In the genomic region with DNA sequence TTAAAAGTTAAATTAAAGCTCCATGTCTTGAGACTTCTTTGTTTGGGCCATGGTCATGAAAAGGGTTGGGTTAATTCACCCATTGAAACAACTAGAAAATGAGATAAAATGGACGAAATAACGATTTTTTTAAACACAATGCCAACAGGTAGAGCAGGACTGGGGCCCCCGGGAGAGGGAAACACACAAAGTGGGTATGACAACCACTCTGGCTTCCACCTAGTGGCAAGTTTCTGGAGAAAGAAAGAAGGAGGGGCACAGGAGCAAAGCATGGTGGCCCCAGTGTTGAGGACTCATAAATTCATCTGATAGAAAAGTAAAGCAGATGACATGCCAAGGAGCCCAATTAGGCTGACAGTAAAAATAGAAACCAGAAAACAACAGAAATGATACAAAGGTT, we compare ENCODE assay signal across 1 cellular context.
TF ChIP-seq lines count a peak whose summit lies in the region.

No MANE protein-coding gene starts in this region.

TF ChIP-seq in IMR-90, 13 proteins besides CTCF, POLR2A, EP300 and RAD21:
- no peak for TF ChIP-seq MAZ (IDR thresholded peaks at IDR 0.05; ENCODE audit: borderline replicate concordance, low read depth, low read length)
- TF ChIP-seq, protein P1, sequence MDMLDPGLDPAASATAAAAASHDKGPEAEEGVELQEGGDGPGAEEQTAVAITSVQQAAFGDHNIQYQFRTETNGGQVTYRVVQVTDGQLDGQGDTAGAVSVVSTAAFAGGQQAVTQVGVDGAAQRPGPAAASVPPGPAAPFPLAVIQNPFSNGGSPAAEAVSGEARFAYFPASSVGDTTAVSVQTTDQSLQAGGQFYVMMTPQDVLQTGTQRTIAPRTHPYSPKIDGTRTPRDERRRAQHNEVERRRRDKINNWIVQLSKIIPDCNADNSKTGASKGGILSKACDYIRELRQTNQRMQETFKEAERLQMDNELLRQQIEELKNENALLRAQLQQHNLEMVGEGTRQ (IDR thresholded peaks at IDR 0.05; ENCODE audit: low read depth, low read length), result no peak
- no peak for TF ChIP-seq FOS (IDR thresholded peaks at IDR 0.05; ENCODE audit: low read depth, low read length)
- TF ChIP-seq BHLHE40 (IDR thresholded peaks at IDR 0.05; ENCODE audit: low read depth, low read length), result no peak
- no peak for TF ChIP-seq MXI1 (IDR thresholded peaks at IDR 0.05; ENCODE audit: borderline replicate concordance, low read depth, low read length)
- no peak for TF ChIP-seq CHD1 (IDR thresholded peaks at IDR 0.05; ENCODE audit: low read depth, low read length)
- TF ChIP-seq, protein P2, sequence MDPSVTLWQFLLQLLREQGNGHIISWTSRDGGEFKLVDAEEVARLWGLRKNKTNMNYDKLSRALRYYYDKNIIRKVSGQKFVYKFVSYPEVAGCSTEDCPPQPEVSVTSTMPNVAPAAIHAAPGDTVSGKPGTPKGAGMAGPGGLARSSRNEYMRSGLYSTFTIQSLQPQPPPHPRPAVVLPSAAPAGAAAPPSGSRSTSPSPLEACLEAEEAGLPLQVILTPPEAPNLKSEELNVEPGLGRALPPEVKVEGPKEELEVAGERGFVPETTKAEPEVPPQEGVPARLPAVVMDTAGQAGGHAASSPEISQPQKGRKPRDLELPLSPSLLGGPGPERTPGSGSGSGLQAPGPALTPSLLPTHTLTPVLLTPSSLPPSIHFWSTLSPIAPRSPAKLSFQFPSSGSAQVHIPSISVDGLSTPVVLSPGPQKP (IDR thresholded peaks at IDR 0.05; ENCODE audit: borderline replicate concordance, low read depth, low read length), result no peak
- no peak for TF ChIP-seq SMC3 (IDR thresholded peaks at IDR 0.05; ENCODE audit: low read depth, low read length)
